ENCODE assay signal across 8 cellular contexts in the genomic region with DNA sequence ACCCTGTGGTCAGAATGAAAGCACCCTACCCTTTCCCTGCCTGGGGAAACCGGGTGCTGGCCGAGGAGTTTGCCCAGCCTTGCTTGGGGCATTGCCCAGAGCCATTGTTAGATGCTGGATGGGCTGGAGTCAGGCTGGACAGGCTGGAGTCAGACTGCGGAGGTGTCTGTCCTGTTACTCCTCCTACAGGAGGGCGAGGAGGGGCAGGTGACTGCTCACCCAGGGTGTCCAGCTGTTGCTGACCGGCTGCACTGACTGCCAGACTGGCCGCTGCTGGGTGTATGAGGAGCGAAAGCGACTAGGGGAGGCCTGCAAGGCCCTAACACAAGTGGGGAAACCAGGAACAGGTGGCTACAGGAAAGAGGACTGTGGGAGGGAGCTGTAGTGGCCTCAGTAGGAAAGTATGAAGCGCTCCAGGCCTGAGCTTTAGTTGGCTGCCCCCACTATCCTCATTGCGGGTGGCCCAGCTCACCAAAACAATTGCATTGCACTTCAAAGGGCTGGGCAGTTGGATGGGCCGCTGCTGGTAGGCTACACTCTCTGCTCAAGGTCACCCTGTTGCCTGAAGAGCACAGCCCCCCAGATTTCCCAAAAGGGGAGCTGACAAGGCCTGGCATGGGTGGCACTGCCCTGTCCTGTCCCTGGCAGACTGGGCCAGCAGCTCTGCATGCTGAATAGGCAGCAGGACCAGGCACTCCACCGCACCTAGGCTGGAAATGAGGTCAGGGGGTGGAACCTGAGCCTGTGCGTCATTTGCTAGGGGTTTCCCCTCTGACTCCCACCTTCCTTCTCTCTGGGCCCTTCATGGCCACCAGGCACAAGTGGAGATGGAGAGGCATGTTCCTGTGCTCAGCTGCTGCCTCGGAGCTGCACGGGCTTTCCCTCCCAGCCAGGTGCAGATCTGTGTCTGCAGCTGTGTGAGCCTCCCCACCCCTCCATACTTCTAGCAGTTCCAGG. TPM values are rescaled to one million over a fixed set of nuclear protein-coding genes. Genes with fewer than 3 reads are reported as not detected.
A peak's percentile ranks its signal among the peaks of the same experiment; 100 is the strongest.
DNase-seq lines count a peak whose midpoint lies in the region; ATAC-seq and TF ChIP-seq lines count a peak whose summit lies in the region.

No MANE protein-coding gene starts in this region.

- H3K27ac Mint-ChIP-seq in WTC11 (no peak overlapping the region), chondrocyte (ENCODE audit: unreplicated experiment) (no peak overlapping the region), nephron progenitor cell (no peak overlapping the region)

- no peak for TF ChIP-seq CTCF in WTC11 (IDR thresholded peaks at IDR 0.05)
- no peak for TF ChIP-seq CTCF in chondrocyte (IDR thresholded peaks at IDR 0.05)
- TF ChIP-seq CTCF in nephron progenitor cell (IDR thresholded peaks at IDR 0.05) = no peak

- H3K27me3 Mint-ChIP-seq in WTC11 (ENCODE audit: low read depth) = no peaks in the 10 kb centered on the region
- no peaks in the 10 kb centered on the region for H3K27me3 Mint-ChIP-seq in chondrocyte (ENCODE audit: low read depth)
- H3K27me3 Mint-ChIP-seq in nephron progenitor cell (ENCODE audit: low read depth, poor library complexity) = no peaks in the 10 kb centered on the region

- H3K4me1 Mint-ChIP-seq in WTC11 = peaks cover 61% of the 10 kb centered on the region
- H3K4me1 Mint-ChIP-seq in chondrocyte (ENCODE audit: low read depth) = peaks cover 28% of the 10 kb centered on the region
- H3K4me1 Mint-ChIP-seq in nephron progenitor cell = peaks cover 35% of the 10 kb centered on the region

- CTCF ChIA-PET in WTC11 (lab: Charles Lee) = interaction anchor here (1.0 to 9.3 kb wide), 7 partner anchors 11 to 100 kb away, joined by 3 to 135 read pairs (median 8); a partner anchor contains a TSS

- no peak overlapping the region for H3K4me3 Mint-ChIP-seq in WTC11
- H3K4me3 Mint-ChIP-seq in chondrocyte (ENCODE audit: unreplicated experiment) = no peak overlapping the region
- no peak overlapping the region for H3K4me3 Mint-ChIP-seq in nephron progenitor cell

- POLR2A ChIA-PET in WTC11 (lab: Charles Lee) = interaction anchor here (1.0 kb wide), 2 partner anchors 15 to 113 kb away, joined by 3 read pairs; a partner anchor contains a TSS

- no peaks in the 10 kb centered on the region for H3K36me3 Mint-ChIP-seq in WTC11
- no peaks in the 10 kb centered on the region for H3K36me3 Mint-ChIP-seq in chondrocyte (ENCODE audit: low read depth)
- H3K36me3 Mint-ChIP-seq in nephron progenitor cell (ENCODE audit: low read depth) = peaks cover 15% of the 10 kb centered on the region

- ATAC-seq in GM21717 (IDR thresholded peaks at IDR 0.05; ENCODE audit: unreplicated experiment) (peak; percentile 54), WTC11 (no peak), GM19328 (IDR thresholded peaks at IDR 0.05; ENCODE audit: unreplicated experiment) (no peak)

- DNase-seq in WTC11 (ENCODE audit: low spot score) (no peak), chondrocyte (ENCODE audit: low spot score) (peak; percentile 79), RKO (ENCODE audit: low spot score) (no peak), nephron progenitor cell (no peak), SKM-1 (lab: John Stamatoyannopoulos, UW; ENCODE audit: unreplicated experiment) (no peak)
- DNase-seq in stimulated activated CD4-positive, alpha-beta T cell treated with anti-CD3 and anti-CD28 coated beads, TNF-alpha, amount 100 ng/mL, for 1 hour (ENCODE audit: low read depth in 3 of 3, low spot score in 1 of 3) = peak; percentile 37 to 49 (median 44)

- H3K9me3 Mint-ChIP-seq in WTC11 (no peaks in the 10 kb centered on the region), chondrocyte (ENCODE audit: low read depth) (no peaks in the 10 kb centered on the region), nephron progenitor cell (no peaks in the 10 kb centered on the region)

TF ChIP-seq in WTC11, 78 proteins besides CTCF, POLR2A, EP300 and RAD21:
- TF ChIP-seq, protein P1, sequence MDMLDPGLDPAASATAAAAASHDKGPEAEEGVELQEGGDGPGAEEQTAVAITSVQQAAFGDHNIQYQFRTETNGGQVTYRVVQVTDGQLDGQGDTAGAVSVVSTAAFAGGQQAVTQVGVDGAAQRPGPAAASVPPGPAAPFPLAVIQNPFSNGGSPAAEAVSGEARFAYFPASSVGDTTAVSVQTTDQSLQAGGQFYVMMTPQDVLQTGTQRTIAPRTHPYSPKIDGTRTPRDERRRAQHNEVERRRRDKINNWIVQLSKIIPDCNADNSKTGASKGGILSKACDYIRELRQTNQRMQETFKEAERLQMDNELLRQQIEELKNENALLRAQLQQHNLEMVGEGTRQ (CRISPR knock-in tag; IDR thresholded peaks at IDR 0.05) = no peak
- peak; percentile 71 for TF ChIP-seq ZNF121 (CRISPR knock-in tag; IDR thresholded peaks at IDR 0.05)

RNA-seq across cellular contexts. Expression of a gene that starts 18.4 kb away (rescaled TPM):
- total RNA-seq in WTC11 (2021) = 12.3 to 12.6 TPM (median 12.3 TPM) in 3 replicates
- 2.3 to 2.7 TPM (median 2.6 TPM) in 3 replicates for total RNA-seq in chondrocyte

RNA-seq across cellular contexts. Expression of a gene that starts 50.1 kb away (rescaled TPM):
- total RNA-seq in WTC11 (2021) (9.7 to 11.7 TPM (median 10.3 TPM) in 3 replicates), chondrocyte (11.4 to 15.3 TPM (median 14.1 TPM) in 3 replicates)

Comparison
In these comparisons a context has a peak if more than half of its experiments do, and no peak if none do; other contexts are left out.
1. DNase-seq: peak in chondrocyte (single experiment) and stimulated activated CD4-positive, alpha-beta T cell treated with anti-CD3 and anti-CD28 coated beads, TNF-alpha, amount 100 ng/mL, for 1 hour (3 of 3); none in WTC11 (single experiment), RKO (single experiment), nephron progenitor cell (single experiment) and SKM-1 (single experiment).